8 cellular contexts compared by ENCODE assay signal in genomic region chr3:18424862-18425640, GRCh38. TPM values are rescaled to one million over a fixed set of nuclear protein-coding genes. Genes with fewer than 3 reads are reported as not detected.
DNase-seq lines count a peak whose midpoint lies in the region; ATAC-seq and TF ChIP-seq lines count a peak whose summit lies in the region.

Gene SATB1, minus strand, starts transcription at chr3:18425339. Its CDS starts 4,372 bp downstream, at chr3:18420967.

- TF ChIP-seq POLR2A in adrenal gland (IDR thresholded peaks at IDR 0.05) (peak in 1 of 2 donors; percentile 31), heart left ventricle (IDR thresholded peaks at IDR 0.05) (peak in 1 of 2 donors; percentile 28)

- peak within 1 kb of the TSS; percentile 96 for H3K27ac Mint-ChIP-seq in CD4-positive, alpha-beta T cell
- peak within 1 kb of the TSS; percentile 92 to 94 (median 92) for H3K27ac Mint-ChIP-seq in IgD-negative memory B cell

- H2BK120ac ChIP-seq in trophoblast cell (ENCODE audit: insufficient read depth, low read length, poor library complexity) = peak within 1 kb of the TSS; percentile 54

- peak within 1 kb of the TSS; percentile 63 for H2BK12ac ChIP-seq in trophoblast cell (ENCODE audit: low read length)

- H3K4me1 ChIP-seq in adrenal gland (replicated peaks in 1 of 2) = peaks cover 0 to 7% of the 10 kb centered on the region in 2 donors
- peaks cover 0 to 30% (median 9%) of the 10 kb centered on the region in 12 donors for H3K4me1 ChIP-seq in heart left ventricle
- H3K4me1 ChIP-seq in trophoblast cell (ENCODE audit: control insufficient read depth in 1 of 2, insufficient read depth in 2 of 2, low read length in 2 of 2) = peaks cover 0 to 1% of the 10 kb centered on the region in 2 experiments

- intact Hi-C loops in CD4-positive, alpha-beta T cell (cut with DNase I, micrococcal nuclease) = loop anchor here (1.0 to 5.0 kb wide), 5 partner anchors 13 to 332 kb away; no protein-coding TSS in a partner anchor
- intact Hi-C loops in adrenal gland (cut with DNase I) = no loop called here
- intact Hi-C loops in heart left ventricle (cut with DNase I) = no loop called here

- POLR2A ChIA-PET in CD4-positive, alpha-beta T cell (lab: Charles Lee) = interaction anchor here (0.7 to 13.2 kb wide), 13 partner anchors 9 to 564 kb away, joined by 3 to 152 read pairs (median 8); no protein-coding TSS in a partner anchor

- WGBS in adrenal gland, 4 donors = 0 to 1% (median 0%) methylated on average over 33 to 82 of the region's 82 CpGs
- WGBS in heart left ventricle, 4 donors = 0 to 1% (median 1%) methylated on average over 52 to 82 of the region's 82 CpGs
- whole genome bisulfite sequencing in trophoblast cell (ENCODE audit: extremely low coverage, insufficient coverage, insufficient read length) = no CpG with 5 or more reads among the region's 82 CpGs

- H3K27me3 Mint-ChIP-seq in CD4-positive, alpha-beta T cell = no peaks in the 10 kb centered on the region
- H3K27me3 Mint-ChIP-seq in IgD-negative memory B cell = peaks cover 9% of the 10 kb centered on the region

- H3K14ac ChIP-seq in trophoblast cell (ENCODE audit: low read length) = peak within 1 kb of the TSS; percentile 80

- CTCF ChIA-PET in CD4-positive, alpha-beta T cell (lab: Charles Lee) = interaction anchor here (0.9 kb wide), 1 partner anchor 11 kb away, joined by 4 read pairs; no protein-coding TSS in a partner anchor

- H3K9me3 Mint-ChIP-seq in CD4-positive, alpha-beta T cell = no peaks in the 10 kb centered on the region
- no peaks in the 10 kb centered on the region for H3K9me3 Mint-ChIP-seq in IgD-negative memory B cell

- peak within 1 kb of the TSS; percentile 66 for H3K9ac ChIP-seq in trophoblast cell (ENCODE audit: low read length)

- peak within 1 kb of the TSS; percentile 83 for H4K12ac ChIP-seq in trophoblast cell (ENCODE audit: low read depth, low read length)

- peak within 1 kb of the TSS; percentile 98 for H3K4me3 Mint-ChIP-seq in CD4-positive, alpha-beta T cell
- H3K4me3 Mint-ChIP-seq in IgD-negative memory B cell = peak within 1 kb of the TSS; percentile 74 to 97 (median 92)

- H3K9me3 ChIP-seq in CD4-positive, alpha-beta T cell (ENCODE audit: control insufficient read depth, low read length) = no peaks in the 10 kb centered on the region
- H3K9me3 ChIP-seq in adrenal gland (replicated peaks in 1 of 3) = no peaks in the 10 kb centered on the region
- no peaks in the 10 kb centered on the region for H3K9me3 ChIP-seq in heart left ventricle
- peaks cover 3% of the 10 kb centered on the region for H3K9me3 ChIP-seq in trophoblast cell (ENCODE audit: insufficient read depth, low read depth, low read length)

- no peaks in the 10 kb centered on the region for H3K36me3 ChIP-seq in adrenal gland (replicated peaks in 1 of 2)
- H3K36me3 ChIP-seq in heart left ventricle = peaks cover 0 to 6% (median 0%) of the 10 kb centered on the region in 9 donors
- no peaks in the 10 kb centered on the region for H3K36me3 ChIP-seq in trophoblast cell (ENCODE audit: control insufficient read depth in 1 of 2, insufficient read depth in 2 of 2, low read length in 2 of 2)

- no peaks in the 10 kb centered on the region for H3K27me3 ChIP-seq in CD4-positive, alpha-beta T cell (ENCODE audit: control insufficient read depth, insufficient read depth, low read length)
- H3K27me3 ChIP-seq in adrenal gland = no peaks in the 10 kb centered on the region
- H3K27me3 ChIP-seq in heart left ventricle = no peaks in the 10 kb centered on the region
- H3K27me3 ChIP-seq in trophoblast cell (ENCODE audit: insufficient read depth, low read length) = no peaks in the 10 kb centered on the region

- H2AK5ac ChIP-seq in trophoblast cell (ENCODE audit: low read length) = no peak within 1 kb of the TSS

- peak within 1 kb of the TSS; percentile 98 for H2AFZ ChIP-seq in trophoblast cell (ENCODE audit: insufficient read depth, low read length, poor library complexity)

- peak within 1 kb of the TSS; percentile 71 to 100 (median 94) for H3K4me3 ChIP-seq in adrenal gland
- peak within 1 kb of the TSS; percentile 67 to 92 (median 86) for H3K4me3 ChIP-seq in heart left ventricle
- H3K4me3 ChIP-seq in trophoblast cell (ENCODE audit: low read depth, low read length) = peak within 1 kb of the TSS; percentile 82

- TF ChIP-seq CTCF in CD4-positive, alpha-beta T cell (IDR thresholded peaks at IDR 0.05) = no peak
- TF ChIP-seq CTCF in adrenal gland (IDR thresholded peaks at IDR 0.05) (peak in 1 of 6 experiments; percentile 1), heart left ventricle (IDR thresholded peaks at IDR 0.05) (no peak)

- H4K8ac ChIP-seq in trophoblast cell (ENCODE audit: low read depth, low read length) = peak within 1 kb of the TSS; percentile 79

- peaks cover 81% of the 10 kb centered on the region for H3K4me1 Mint-ChIP-seq in CD4-positive, alpha-beta T cell (ENCODE audit: low read depth)
- H3K4me1 Mint-ChIP-seq in IgD-negative memory B cell = peaks cover 17 to 22% (median 19%) of the 10 kb centered on the region in 3 donors

- peak within 1 kb of the TSS; percentile 94 for H3K27ac ChIP-seq in CD4-positive, alpha-beta T cell (ENCODE audit: low read depth, low read length)
- H3K27ac ChIP-seq in adrenal gland (peak within 1 kb of the TSS in 4 of 5 donors; percentile 63 to 83 (median 80)), heart left ventricle (peak within 1 kb of the TSS; percentile 88 to 96 (median 92)), trophoblast cell (ENCODE audit: low read depth, low read length) (peak within 1 kb of the TSS; percentile 56)

- ATAC-seq in CD4-positive, alpha-beta T cell (ENCODE audit: poor library complexity) = peak; percentile 33
- peak; percentile 45 for ATAC-seq in GM21423 (IDR thresholded peaks at IDR 0.05; ENCODE audit: unreplicated experiment)
- ATAC-seq in heart left ventricle = peak; percentile 66 to 88 (median 82)

- peak within 1 kb of the TSS; percentile 90 for H3K18ac ChIP-seq in trophoblast cell (ENCODE audit: low read length)

- peak within 1 kb of the TSS; percentile 85 for H2BK5ac ChIP-seq in trophoblast cell (ENCODE audit: low read depth, low read length, poor library complexity)

- peaks cover 8% of the 10 kb centered on the region for H3K79me2 ChIP-seq in trophoblast cell (ENCODE audit: control insufficient read depth, insufficient read depth, low read length, poor library complexity)

- H3K36me3 Mint-ChIP-seq in CD4-positive, alpha-beta T cell (ENCODE audit: low read depth) = peaks cover 53% of the 10 kb centered on the region
- peaks cover under 1% of the 10 kb centered on the region for H3K36me3 Mint-ChIP-seq in IgD-negative memory B cell

- peak within 1 kb of the TSS; percentile 71 for H4K91ac ChIP-seq in trophoblast cell (ENCODE audit: low read depth, low read length)

- H3K79me1 ChIP-seq in trophoblast cell (ENCODE audit: low read length) = peaks cover 16% of the 10 kb centered on the region

- no peak within 1 kb of the TSS for H3K23ac ChIP-seq in trophoblast cell (ENCODE audit: low read length)

- peak within 1 kb of the TSS; percentile 80 for H3K4ac ChIP-seq in trophoblast cell (ENCODE audit: low read depth, low read length)

- H3K4me2 ChIP-seq in trophoblast cell (ENCODE audit: low read length) = peak within 1 kb of the TSS; percentile 89

- peak; percentile 50 to 75 (median 64) for DNase-seq in CD4-positive, alpha-beta T cell
- DNase-seq in SW480 (ENCODE audit: low spot score) (peak; percentile 74), adrenal gland (peak; percentile 75 to 88 (median 82)), heart left ventricle (peak; percentile 88 to 93 (median 90)), trophoblast cell (peak; percentile 13 to 46), NCI-H128 (lab: John Stamatoyannopoulos, UW; ENCODE audit: unreplicated experiment) (no peak)

RNA-seq across cellular contexts. Expression of gene SATB1, which starts in this region (rescaled TPM):
- total RNA-seq in CD4-positive, alpha-beta T cell = 100 to 1,000 TPM; 390 to 393 TPM
- 11.5 TPM for polyA plus RNA-seq in IgD-negative memory B cell
- 10 to 100 TPM in 7 of 8 donors, 1 to 10 TPM in 1; 9.8 to 31.5 (median 19.5) TPM for total RNA-seq in adrenal gland
- polyA plus RNA-seq in adrenal gland = 10 to 100 TPM in 2 of 3 donors, 1 to 10 TPM in 1; 9.1 to 12.3 (median 12.3) TPM
- total RNA-seq in heart left ventricle = 10 to 100 TPM; 38.2 to 63.4 (median 41.3) TPM
- polyA plus RNA-seq in heart left ventricle = 10 to 100 TPM; 16.5 to 17.7 TPM
- polyA plus RNA-seq in trophoblast cell (2013) = 10.2 and 11.3 TPM in 2 replicates

Comparison
In these comparisons a context has a peak if more than half of its experiments do, and no peak if none do; other contexts are left out.
1. RNA of gene SATB1 (total RNA-seq): 390 to 393 TPM in CD4-positive, alpha-beta T cell; 38.2 to 63.4 TPM in heart left ventricle and 9.8 to 31.5 TPM in adrenal gland; every median in the first group is over 4 times any median in the second.
2. intact Hi-C loops: an anchor here in CD4-positive, alpha-beta T cell (1.0 to 5.0 kb wide); none called in adrenal gland and heart left ventricle.
3. Peak in every context shown above with its lines, with median percentiles within 50 percentile points of each other: ATAC-seq, H3K27ac ChIP-seq and H3K4me3 ChIP-seq.